37 cellular contexts compared by ENCODE assay signal in the genomic region with DNA sequence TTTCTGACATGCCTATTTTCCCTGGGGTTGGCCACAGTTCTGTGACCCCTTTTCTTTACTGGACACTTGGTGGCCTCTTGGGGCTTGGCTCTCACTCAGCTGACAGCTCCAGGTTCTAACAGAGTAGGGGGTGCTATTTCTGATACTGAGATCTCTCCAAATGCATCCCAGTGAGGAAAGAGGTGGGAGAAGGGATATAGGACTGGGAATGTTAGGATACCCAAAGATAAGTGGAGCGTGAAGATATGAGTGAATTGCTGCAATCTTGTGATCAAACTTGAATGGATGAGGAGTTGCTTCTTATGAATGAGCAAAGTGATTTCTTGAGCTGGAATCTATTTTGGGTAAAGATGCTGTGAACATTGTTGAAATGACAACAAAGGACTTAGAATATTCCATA.
"Had no signal": no experiment of that assay in that cellular context is flagged by ENCODE, and none has a peak within 500 bp of the region (broad histone marks: within the 10 kb centered on the region; RNA-seq: fewer than 3 reads in every experiment).

No MANE protein-coding gene starts in this region.

- H3K27me3 ChIP-seq: ascending aorta, cardiac muscle cell had no signal

- H3K4me1 ChIP-seq: ascending aorta had no signal

- H3K9me3 ChIP-seq: ascending aorta had no signal

- H3K27ac Mint-ChIP-seq: activated CD4-positive, alpha-beta memory T cell treated with anti-CD3 and anti-CD28 coated beads, Interleukin-2, amount 10 ng/mL, durations not matched to agents 7 days and 5 days; activated CD4-positive, alpha-beta T cell treated with anti-CD3 and anti-CD28 coated beads for 36 hours; activated CD4-positive, alpha-beta T cell treated with anti-CD3 and anti-CD28 coated beads, Interleukin-2, amount 10 ng/mL, durations not matched to agents 7 days and 5 days; activated CD8-positive, alpha-beta memory T cell treated with anti-CD3 and anti-CD28 coated beads, Interleukin-2, amount 10 ng/mL, durations not matched to agents 7 days and 5 days; activated CD8-positive, alpha-beta T cell treated with anti-CD3 and anti-CD28 coated beads, Interleukin-2, amount 10 ng/mL, durations not matched to agents 7 days and 5 days; activated naive CD4-positive, alpha-beta T cell treated with anti-CD3 and anti-CD28 coated beads, Interleukin-2, amount 10 ng/mL, durations not matched to agents 7 days and 5 days; activated naive CD4-positive, alpha-beta T cell treated with anti-CD3 and anti-CD28 coated beads, Interleukin-2, amount 50 U/mL, for 24 hours; activated naive CD8-positive, alpha-beta T cell; activated naive CD8-positive, alpha-beta T cell treated with anti-CD3 and anti-CD28 coated beads, Interleukin-2, amount 10 ng/mL, durations not matched to agents 7 days and 5 days; activated naive CD8-positive, alpha-beta T cell treated with anti-CD3 and anti-CD28 coated beads, Interleukin-2, amount 50 U/mL, for 24 hours; activated T-cell treated with anti-CD3 and anti-CD28 coated beads, Interleukin-2, amount 50 U/mL, for 24 hours; activated T-helper 2 cell treated with anti-CD3 and anti-CD28 coated beads, Interferon-gamma antibody, Interleukin-2, Interleukin-4, amounts not matched to agents 10 μg/mL and 5 μg/mL and 100 μg/mL, durations not matched to agents 14 hours and 24 hours and 36 hours; T-cell; T-helper 17 cell; WTC11 had no signal

- H3K9me3 Mint-ChIP-seq: activated CD4-positive, alpha-beta memory T cell treated with anti-CD3 and anti-CD28 coated beads, Interleukin-2, amount 10 ng/mL, durations not matched to agents 7 days and 5 days; activated CD4-positive, alpha-beta T cell treated with anti-CD3 and anti-CD28 coated beads, Interleukin-2, amount 10 ng/mL, durations not matched to agents 7 days and 5 days; activated naive CD4-positive, alpha-beta T cell treated with anti-CD3 and anti-CD28 coated beads, Interleukin-2, amount 10 ng/mL, durations not matched to agents 7 days and 5 days; activated naive CD4-positive, alpha-beta T cell treated with anti-CD3 and anti-CD28 coated beads, Interleukin-2, amount 50 U/mL, for 24 hours; activated naive CD8-positive, alpha-beta T cell treated with anti-CD3 and anti-CD28 coated beads, Interleukin-2, amount 10 ng/mL, durations not matched to agents 7 days and 5 days; activated naive CD8-positive, alpha-beta T cell treated with anti-CD3 and anti-CD28 coated beads, Interleukin-2, amount 50 U/mL, for 24 hours; activated T-cell treated with anti-CD3 and anti-CD28 coated beads, Interleukin-2, amount 50 U/mL, for 24 hours; activated T-helper 2 cell treated with anti-CD3 and anti-CD28 coated beads, Interferon-gamma antibody, Interleukin-2, Interleukin-4, amounts not matched to agents 10 μg/mL and 5 μg/mL and 100 μg/mL, durations not matched to agents 14 hours and 24 hours and 36 hours; brain; central memory CD8-positive, alpha-beta T cell; T-cell; WTC11 had no signal

- H3K36me3 ChIP-seq: ascending aorta, cardiac muscle cell, WERI-Rb-1 had no signal

- H3K27ac ChIP-seq: ascending aorta, cardiac muscle cell, WERI-Rb-1 had no signal

- H3K4me3 Mint-ChIP-seq: activated CD4-positive, alpha-beta memory T cell treated with anti-CD3 and anti-CD28 coated beads, Interleukin-2, amount 10 ng/mL, durations not matched to agents 7 days and 5 days; activated CD4-positive, alpha-beta T cell treated with anti-CD3 and anti-CD28 coated beads for 36 hours; activated CD4-positive, alpha-beta T cell treated with anti-CD3 and anti-CD28 coated beads, Interleukin-2, amount 10 ng/mL, durations not matched to agents 7 days and 5 days; activated CD8-positive, alpha-beta memory T cell treated with anti-CD3 and anti-CD28 coated beads, Interleukin-2, amount 10 ng/mL, durations not matched to agents 7 days and 5 days; activated CD8-positive, alpha-beta T cell treated with anti-CD3 and anti-CD28 coated beads, Interleukin-2, amount 10 ng/mL, durations not matched to agents 7 days and 5 days; activated naive CD4-positive, alpha-beta T cell treated with anti-CD3 and anti-CD28 coated beads, Interleukin-2, amount 10 ng/mL, durations not matched to agents 7 days and 5 days; activated naive CD4-positive, alpha-beta T cell treated with anti-CD3 and anti-CD28 coated beads, Interleukin-2, amount 50 U/mL, for 24 hours; activated naive CD8-positive, alpha-beta T cell; activated naive CD8-positive, alpha-beta T cell treated with anti-CD3 and anti-CD28 coated beads, Interleukin-2, amount 10 ng/mL, durations not matched to agents 7 days and 5 days; activated naive CD8-positive, alpha-beta T cell treated with anti-CD3 and anti-CD28 coated beads, Interleukin-2, amount 50 U/mL, for 24 hours; activated T-cell treated with anti-CD3 and anti-CD28 coated beads, Interleukin-2, amount 50 U/mL, for 24 hours; brain; central memory CD8-positive, alpha-beta T cell; T-cell; T-helper 17 cell; WTC11 had no signal

- DNase-seq: activated CD4-positive, alpha-beta memory T cell treated with anti-CD3 and anti-CD28 coated beads, Interleukin-2, amount 10 ng/mL, durations not matched to agents 7 days and 5 days; activated CD4-positive, alpha-beta T cell treated with anti-CD3 and anti-CD28 coated beads for 1 hour; activated CD4-positive, alpha-beta T cell treated with anti-CD3 and anti-CD28 coated beads for 36 hours; activated CD4-positive, alpha-beta T cell treated with anti-CD3 and anti-CD28 coated beads for 48 hours; activated CD4-positive, alpha-beta T cell treated with anti-CD3 and anti-CD28 coated beads, Interleukin-2, amount 10 ng/mL, durations not matched to agents 7 days and 5 days; activated CD4-positive, alpha-beta T cell treated with anti-CD3 and anti-CD28 coated beads, Interleukin-2, amount 50 U/mL, for 48 hours; activated CD4-positive, CD25-positive, alpha-beta regulatory T cell; activated CD8-positive, alpha-beta memory T cell treated with anti-CD3 and anti-CD28 coated beads for 24 hours; activated CD8-positive, alpha-beta memory T cell treated with anti-CD3 and anti-CD28 coated beads, Interleukin-2, amount 10 ng/mL, durations not matched to agents 7 days and 5 days; activated CD8-positive, alpha-beta memory T cell treated with anti-CD3 and anti-CD28 coated beads, Interleukin-2, amount 50 U/mL, for 48 hours; activated CD8-positive, alpha-beta T cell treated with anti-CD3 and anti-CD28 coated beads, Interleukin-2, amount 10 ng/mL, durations not matched to agents 7 days and 5 days; activated effector memory CD4-positive, alpha-beta T cell treated with Interleukin-2 at 50 U/mL for 16 hours; activated gamma-delta T cell; activated naive CD4-positive, alpha-beta T cell treated with anti-CD3 and anti-CD28 coated beads, Interleukin-2, amount 10 ng/mL, durations not matched to agents 7 days and 5 days; activated naive CD4-positive, alpha-beta T cell treated with Interleukin-2 at 50 U/mL for 16 hours; activated naive CD8-positive, alpha-beta T cell treated with anti-CD3 and anti-CD28 coated beads, Interleukin-2, amount 10 ng/mL, durations not matched to agents 7 days and 5 days; activated naive CD8-positive, alpha-beta T cell treated with anti-CD3 and anti-CD28 coated beads, Interleukin-2, amount 50 U/mL, for 24 hours; activated T-cell treated with anti-CD3 and anti-CD28 coated beads, Interleukin-2, amount 50 U/mL, for 24 hours; activated T-cell treated with anti-CD3 and anti-CD28 coated beads, Interleukin-2, amount 50 U/mL, for 48 hours; amygdala; anterior cingulate cortex; caudate nucleus; cerebellar nuclear complex; T-cell; T-helper 17 cell; WERI-Rb-1 had no signal

- ATAC-seq: activated CD4-positive, alpha-beta T cell treated with anti-CD3 and anti-CD28 coated beads for 36 hours; activated CD4-positive, CD25-positive, alpha-beta regulatory T cell treated with anti-CD3 and anti-CD28 coated beads, Interleukin-2, amount 50 U/mL, for 24 hours; activated CD8-positive, alpha-beta memory T cell treated with anti-CD3 and anti-CD28 coated beads, Interleukin-2, amount 10 ng/mL, durations not matched to agents 7 days and 5 days; activated CD8-positive, alpha-beta T cell treated with anti-CD3 and anti-CD28 coated beads, Interleukin-2, amount 10 ng/mL, durations not matched to agents 7 days and 5 days; activated naive CD8-positive, alpha-beta T cell treated with anti-CD3 and anti-CD28 coated beads, Interleukin-2, amount 50 U/mL, for 24 hours; T-cell; T-helper 17 cell; WTC11 had no signal

- H3K36me3 Mint-ChIP-seq: activated CD8-positive, alpha-beta memory T cell treated with anti-CD3 and anti-CD28 coated beads, Interleukin-2, amount 10 ng/mL, durations not matched to agents 7 days and 5 days; activated naive CD4-positive, alpha-beta T cell treated with anti-CD3 and anti-CD28 coated beads, Interleukin-2, amount 10 ng/mL, durations not matched to agents 7 days and 5 days; activated naive CD4-positive, alpha-beta T cell treated with anti-CD3 and anti-CD28 coated beads, Interleukin-2, amount 50 U/mL, for 24 hours; activated naive CD8-positive, alpha-beta T cell; T-cell; WTC11 had no signal

- H3K27me3 Mint-ChIP-seq: activated CD4-positive, alpha-beta T cell treated with anti-CD3 and anti-CD28 coated beads for 36 hours; activated naive CD4-positive, alpha-beta T cell treated with anti-CD3 and anti-CD28 coated beads, Interleukin-2, amount 50 U/mL, for 24 hours; activated naive CD8-positive, alpha-beta T cell; activated naive CD8-positive, alpha-beta T cell treated with anti-CD3 and anti-CD28 coated beads, Interleukin-2, amount 50 U/mL, for 24 hours; activated T-cell treated with anti-CD3 and anti-CD28 coated beads, Interleukin-2, amount 50 U/mL, for 24 hours; brain; central memory CD8-positive, alpha-beta T cell; T-cell had no signal

- H3K4me3 ChIP-seq: ascending aorta, cardiac muscle cell had no signal

- H3K4me1 Mint-ChIP-seq: activated CD4-positive, alpha-beta T cell treated with anti-CD3 and anti-CD28 coated beads, Interleukin-2, amount 10 ng/mL, durations not matched to agents 7 days and 5 days; activated naive CD4-positive, alpha-beta T cell treated with anti-CD3 and anti-CD28 coated beads, Interleukin-2, amount 10 ng/mL, durations not matched to agents 7 days and 5 days; central memory CD8-positive, alpha-beta T cell had no signal

- FAIRE-seq: bronchial epithelial cell, TTC549 had no signal
